Comparison of ENCODE assay signal across 10 cellular contexts in the genomic region with DNA sequence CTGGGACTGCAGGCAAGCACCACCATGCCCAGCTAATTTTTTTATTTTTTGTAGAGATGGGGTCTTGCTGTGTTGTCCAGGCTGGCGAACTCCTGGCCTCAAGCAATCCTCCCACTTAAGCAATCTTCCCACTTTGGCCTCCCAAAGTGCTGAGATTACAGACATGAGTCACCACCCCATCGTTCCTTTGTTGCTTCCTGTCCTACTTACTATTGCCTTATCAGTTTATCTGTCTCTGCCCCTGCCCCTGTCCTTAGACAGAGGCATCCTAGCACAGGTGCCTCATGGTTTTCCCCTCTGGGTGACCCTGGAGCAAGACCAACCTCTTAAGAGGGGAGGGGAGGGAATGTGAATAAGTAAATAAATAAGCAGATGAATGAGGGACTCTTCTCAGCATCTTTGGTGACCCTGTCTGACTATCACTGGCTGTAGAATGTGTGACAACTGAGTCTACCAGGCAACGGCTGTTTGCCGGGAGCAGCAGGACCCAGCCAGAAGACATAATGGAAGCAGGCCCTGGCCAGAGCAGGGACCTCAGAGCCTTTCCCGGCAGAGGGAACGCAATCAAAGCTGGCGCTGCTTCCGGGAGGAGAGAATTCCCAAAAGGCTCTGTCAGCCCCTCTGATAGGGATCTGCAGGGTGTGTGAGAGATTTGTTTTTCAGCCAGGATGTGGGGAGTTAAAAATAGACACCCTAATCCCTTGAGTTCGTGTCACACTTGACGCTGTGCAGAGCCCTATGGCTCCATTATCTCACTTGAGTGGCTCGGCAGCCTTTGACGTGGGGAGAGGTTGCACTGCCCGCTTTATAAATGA. TPM values are rescaled to one million over a fixed set of nuclear protein-coding genes. Genes with fewer than 3 reads are reported as not detected.
A peak's percentile ranks its signal among the peaks of the same experiment; 100 is the strongest.
DNase-seq lines count a peak whose midpoint lies in the region; ATAC-seq, FAIRE-seq and TF ChIP-seq lines count a peak whose summit lies in the region.
"Had no signal": no experiment of that assay in that cellular context is flagged by ENCODE, and none has a peak within 500 bp of the region (broad histone marks: within the 10 kb centered on the region; RNA-seq: fewer than 3 reads in every experiment).

No MANE protein-coding gene starts in this region.

- FAIRE-seq in H54 (lab: Jason Lieb, UNC) = no peak

- ATAC-seq in Right ventricle myocardium inferior (peak; percentile 84), GM21423 (IDR thresholded peaks at IDR 0.05; ENCODE audit: unreplicated experiment) (no peak)
- ATAC-seq: left lobe of liver had no signal

- DNase-seq in H54 (ENCODE audit: insufficient read length, low spot score) (peak; percentile 70), SK-MEL-5 (ENCODE audit: low read depth, low spot score) (peak; percentile 46), Right ventricle myocardium inferior (ENCODE audit: missing footprints) (no peak), iPS-NIHi11 (ENCODE audit: low spot score) (no peak), HUDEP-2 (lab: John Stamatoyannopoulos, UW; ENCODE audit: unreplicated experiment in 76 of 76) (no peak), COLO668 (lab: John Stamatoyannopoulos, UW; ENCODE audit: unreplicated experiment) (no peak)
- DNase-seq: activated CD4-positive, alpha-beta T cell treated with anti-CD3 and anti-CD28 coated beads for 4 hours had no signal

- H3K4me2 ChIP-seq in skeletal muscle satellite cell (ENCODE audit: low read length) = peak overlapping the region; percentile 31

- no peaks in the 10 kb centered on the region for H3K36me3 ChIP-seq in skeletal muscle satellite cell (ENCODE audit: insufficient read depth, low read length)

- in situ Hi-C loops in SK-MEL-5 (cut with HindIII; ENCODE audit: low pct_unique_long_range_greater_than_20kb, low sequenced_read_pairs) = no loop called here

- peaks cover 42% of the 10 kb centered on the region for H3K27me3 ChIP-seq in skeletal muscle satellite cell (ENCODE audit: control insufficient read depth, insufficient read depth, low read length)

- no peak for TF ChIP-seq POLR2A in H54 (IDR thresholded peaks at IDR 0.05; ENCODE audit: low read depth, low read length)

- intact Hi-C loops in Right ventricle myocardium inferior (cut with DNase I) = loop anchor here (1.0 to 5.0 kb wide), 2 partner anchors 13 to 325 kb away; no protein-coding TSS in a partner anchor

- H3K9ac ChIP-seq in skeletal muscle satellite cell (ENCODE audit: low read depth, low read length) = no peak overlapping the region

- H3K9me3 ChIP-seq in skeletal muscle satellite cell (replicated peaks; ENCODE audit: low read length) = no peaks in the 10 kb centered on the region

- no peak overlapping the region for H3K4me3 ChIP-seq in skeletal muscle satellite cell (ENCODE audit: low read length)

- no peaks in the 10 kb centered on the region for H3K4me1 ChIP-seq in skeletal muscle satellite cell (ENCODE audit: control insufficient read depth, insufficient read depth, low read length)

RNA-seq across cellular contexts. Expression of gene DAB2IP, which starts 43.8 kb away (rescaled TPM):
- total RNA-seq in SK-MEL-5 (2014; rRNA removed; shearing (Covaris generic)) = 13.4 and 14.1 TPM in 2 replicates
- polyA plus RNA-seq in SK-MEL-5 (2015; cell fraction: cytosol; rRNA removed) = 32.2 and 44.8 TPM in 2 replicates
- 18.9 and 21.4 TPM in 2 replicates for polyA plus RNA-seq in SK-MEL-5 (2015; cell fraction: nucleus; rRNA removed)
- 53.0 TPM for total RNA-seq in Right ventricle myocardium inferior
- total RNA-seq in skeletal muscle satellite cell (2012; rRNA removed) = 1.5 and 2.0 TPM in 2 replicates

Comparison
In these comparisons a context has a peak if more than half of its experiments do, and no peak if none do; other contexts are left out.
1. DNase-seq: peak in H54 (single experiment) and SK-MEL-5 (single experiment); none in Right ventricle myocardium inferior (single experiment), iPS-NIHi11 (single experiment), HUDEP-2 (0 of 76) and COLO668 (single experiment).